15 cellular contexts compared by ENCODE assay signal in the genomic region with DNA sequence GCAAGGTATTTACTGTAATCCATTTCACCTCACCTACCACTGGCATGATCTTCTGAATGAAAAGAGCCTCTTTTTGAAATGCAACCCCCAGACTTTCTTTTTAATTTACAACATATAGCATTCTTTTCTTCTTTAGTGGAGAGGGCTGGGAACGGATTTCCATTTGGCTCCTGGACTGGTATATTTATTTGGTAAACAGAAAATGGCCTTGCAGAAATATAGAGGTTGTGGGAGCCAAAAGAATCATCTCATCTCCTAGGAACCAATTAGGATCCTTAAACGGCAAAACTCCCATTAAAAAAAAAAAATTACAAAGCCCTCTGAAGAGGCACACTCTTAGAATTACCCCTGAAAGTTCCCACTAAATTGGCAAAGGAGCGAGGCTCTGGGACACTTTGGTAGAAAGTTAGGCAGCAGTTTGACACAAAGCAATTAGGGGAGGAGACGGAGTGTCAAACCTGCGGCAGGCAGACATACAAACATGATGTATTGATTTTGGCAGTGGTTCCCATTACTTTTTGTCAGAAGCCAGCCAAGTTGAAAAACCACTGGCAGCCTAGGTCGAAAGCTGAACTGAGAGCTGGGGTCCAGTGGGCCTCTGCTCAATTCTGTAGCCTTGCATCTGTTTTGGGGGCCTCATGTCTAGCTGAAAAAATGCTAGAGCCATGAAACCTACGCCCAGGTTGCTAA.
A peak's percentile ranks its signal among the peaks of the same experiment; 100 is the strongest.
DNase-seq lines count a peak whose midpoint lies in the region; ATAC-seq, FAIRE-seq and TF ChIP-seq lines count a peak whose summit lies in the region.
"Had no signal": no experiment of that assay in that cellular context is flagged by ENCODE, and none has a peak within 500 bp of the region (broad histone marks: within the 10 kb centered on the region; RNA-seq: fewer than 3 reads in every experiment).

No MANE protein-coding gene starts in this region.

- H3K9me2 ChIP-seq in PC-9 (ENCODE audit: insufficient read depth) = no peaks in the 10 kb centered on the region; the same call in 1 of the 2 replicates

- TF ChIP-seq POLR2A in HepG2 (IDR thresholded peaks at IDR 0.05; ENCODE audit: insufficient read depth in 1 of 2, low read depth in 2 of 2, low read length in 2 of 2) (no peak), stomach (IDR thresholded peaks at IDR 0.05) (no peak)

- H3K36me3 Mint-ChIP-seq in natural killer cell = no peaks in the 10 kb centered on the region
- H3K36me3 Mint-ChIP-seq: activated naive CD8-positive, alpha-beta T cell treated with anti-CD3 and anti-CD28 coated beads for 36 hours had no signal

- TF ChIP-seq EP300 in HepG2 (IDR thresholded peaks at IDR 0.05; ENCODE audit: low read depth in 2 of 2, low read length in 2 of 2) (no peak), HepG2 (CRISPR knock-in tag; IDR thresholded peaks at IDR 0.05; ENCODE audit: borderline replicate concordance) (no peak), stomach (IDR thresholded peaks at IDR 0.05) (no peak)

- H3K9me3 ChIP-seq in HUES64 (ENCODE audit: insufficient read depth, low read depth, low read length) (no peaks in the 10 kb centered on the region), PC-9 (ENCODE audit: insufficient read depth, low read depth) (no peaks in the 10 kb centered on the region), HepG2 (ENCODE audit: low read length) (no peaks in the 10 kb centered on the region), stomach (no peaks in the 10 kb centered on the region)
- H3K9me3 ChIP-seq: gastrocnemius medialis had no signal

- H3K4me2 ChIP-seq in PC-9 (peak overlapping the region; percentile 37), HepG2 (ENCODE audit: low read depth, low read length) (0 out of 2 replicates have a peak overlapping the region, but pooled peaks have one; percentile 18)
- H3K4me2 ChIP-seq: BLaER1 treated with 17β-estradiol and CSF1 and Interleukin-3, amounts not matched to agents 10 nM and 100 nM had no signal

- CTCF ChIA-PET in PC-9 (lab: Charles Lee) = no interaction called here
- CTCF ChIA-PET in HepG2 (lab: Yijun Ruan, JAX; ENCODE audit: low intra/inter-chr PET ratio, low total read pairs) = no interaction called here

- no TSS peak for BruUV-seq in PC-9 (replicated peaks; lab: Mats Ljungman, UMichigan)
- BruUV-seq in HepG2 (replicated peaks; lab: Mats Ljungman, UMichigan) = no TSS peak

- H3K4me1 ChIP-seq in HUES64 (ENCODE audit: insufficient read depth, low read length) (peaks cover 42% of the 10 kb centered on the region), PC-9 (replicated peaks; ENCODE audit: insufficient read depth) (peaks cover 18% of the 10 kb centered on the region), HepG2 (ENCODE audit: insufficient read depth, low read length) (peaks cover 14% of the 10 kb centered on the region), stomach (peaks cover 16 to 26% (median 19%) of the 10 kb centered on the region in 4 donors)
- H3K4me1 ChIP-seq: BLaER1 treated with 17β-estradiol and CSF1 and Interleukin-3, amounts not matched to agents 10 nM and 100 nM; gastrocnemius medialis had no signal

- no peaks in the 10 kb centered on the region for H3K27me3 ChIP-seq in HUES64 (ENCODE audit: insufficient read depth, low read length)
- H3K27me3 ChIP-seq in PC-9 (ENCODE audit: insufficient read depth, low read depth) = no peaks in the 10 kb centered on the region
- H3K27me3 ChIP-seq in HepG2 (ENCODE audit: control insufficient read depth in 1 of 2, insufficient read depth in 2 of 2, low read length in 2 of 2) = peaks cover 0 to 7% of the 10 kb centered on the region in 2 experiments; a peak in 2 of 5 replicates
- H3K27me3 ChIP-seq in stomach = no peaks in the 10 kb centered on the region
- H3K27me3 ChIP-seq: BLaER1 treated with 17β-estradiol and CSF1 and Interleukin-3, amounts not matched to agents 10 nM and 100 nM; cardiac muscle cell; gastrocnemius medialis had no signal

- in situ Hi-C loops in HepG2 (cut with HindIII; ENCODE audit: extremely low pct_ligation_motif_present, low pct_unique_long_range_greater_than_20kb) = no loop called here

- no peak for TF ChIP-seq RAD21 in HepG2 (CRISPR knock-in tag; IDR thresholded peaks at IDR 0.05)

- H3K4me3 Mint-ChIP-seq in natural killer cell = no peak overlapping the region
- H3K4me3 Mint-ChIP-seq: activated naive CD8-positive, alpha-beta T cell treated with anti-CD3 and anti-CD28 coated beads for 36 hours had no signal

- FAIRE-seq in HepG2 (lab: Jason Lieb, UNC) = no peak

- DNase-seq in PC-9 = no peak
- DNase-seq in HepG2 (ENCODE audit: low spot score) = peak; percentile 20
- peak; percentile 56 for DNase-seq in stomach
- DNase-seq in T-helper 9 cell = no peak
- no peak for DNase-seq in natural killer cell
- no peak for DNase-seq in GF-D8 (lab: John Stamatoyannopoulos, UW)
- DNase-seq in effector CD8-positive, alpha-beta T cell (lab: John Stamatoyannopoulos, UW) = no peak
- DNase-seq: activated CD4-positive, alpha-beta T cell treated with anti-CD3 and anti-CD28 coated beads for 48 hours; activated naive CD8-positive, alpha-beta T cell treated with anti-CD3 and anti-CD28 coated beads for 36 hours; gastrocnemius medialis; NCI-H774 had no signal

- no peak overlapping the region for H2AFZ ChIP-seq in PC-9
- no peak overlapping the region for H2AFZ ChIP-seq in HepG2 (ENCODE audit: low read length)

- no peaks in the 10 kb centered on the region for H3K9me3 Mint-ChIP-seq in natural killer cell
- H3K9me3 Mint-ChIP-seq: activated naive CD8-positive, alpha-beta T cell treated with anti-CD3 and anti-CD28 coated beads for 36 hours had no signal

- H3K9ac ChIP-seq in HUES64 (ENCODE audit: low read depth, low read length) (no peak overlapping the region), HepG2 (ENCODE audit: insufficient read depth, low read depth, low read length) (no peak overlapping the region)
- H3K9ac ChIP-seq: BLaER1 treated with 17β-estradiol and CSF1 and Interleukin-3, amounts not matched to agents 10 nM and 100 nM had no signal

- no peak for TF ChIP-seq CTCF in PC-9 (conservative IDR thresholded peaks at IDR 0.05)
- TF ChIP-seq CTCF in HepG2 (CRISPR knock-in tag; IDR thresholded peaks at IDR 0.05) = no peak
- TF ChIP-seq CTCF in stomach (IDR thresholded peaks at IDR 0.05) = no peak
- TF ChIP-seq CTCF in natural killer cell (IDR thresholded peaks at IDR 0.05) = no peak

- H3K27ac Mint-ChIP-seq in natural killer cell = no peak overlapping the region
- H3K27ac Mint-ChIP-seq: activated naive CD8-positive, alpha-beta T cell treated with anti-CD3 and anti-CD28 coated beads for 36 hours had no signal

- no peaks in the 10 kb centered on the region for H3K4me1 Mint-ChIP-seq in natural killer cell
- H3K4me1 Mint-ChIP-seq: activated naive CD8-positive, alpha-beta T cell treated with anti-CD3 and anti-CD28 coated beads for 36 hours had no signal

- H3K79me2 ChIP-seq in PC-9 (ENCODE audit: low read depth) (no peaks in the 10 kb centered on the region), HepG2 (ENCODE audit: insufficient read depth, low read length) (no peaks in the 10 kb centered on the region)

- H3K27me3 Mint-ChIP-seq in natural killer cell (ENCODE audit: low read depth in 2 of 2) = peaks cover 10 to 23% of the 10 kb centered on the region in 2 donors

- WGBS in HUES64 = 86% methylated on average over 6 of the region's 7 CpGs
- under 1% methylated on average over 7 of the region's 7 CpGs for whole genome bisulfite sequencing in HepG2 (ENCODE audit: low lambda C conversion rate)
- WGBS in stomach, 5 donors = 21 to 57% (median 27%) methylated on average over 7 of the region's 7 CpGs

- POLR2A ChIA-PET in PC-9 (lab: Charles Lee; ENCODE audit: unreplicated experiment) (no interaction called here), HepG2 (lab: Yijun Ruan, JAX) (no interaction called here)

- H3K27ac ChIP-seq in HUES64 (ENCODE audit: low read depth, low read length) = peak overlapping the region; percentile 58; the same call in 1 of the 2 replicates
- H3K27ac ChIP-seq in PC-9 = no peak overlapping the region
- no peak overlapping the region for H3K27ac ChIP-seq in HepG2 (ENCODE audit: extremely low read length, insufficient read depth, low read length)
- peak overlapping the region; percentile 69 to 89 (median 81) for H3K27ac ChIP-seq in stomach
- H3K27ac ChIP-seq: BLaER1 treated with 17β-estradiol and CSF1 and Interleukin-3, amounts not matched to agents 10 nM and 100 nM; cardiac muscle cell; gastrocnemius medialis had no signal

- H4K20me1 ChIP-seq in PC-9 (ENCODE audit: insufficient read depth) (no peaks in the 10 kb centered on the region), HepG2 (ENCODE audit: insufficient read depth, low read length) (no peaks in the 10 kb centered on the region)
- H4K20me1 ChIP-seq: BLaER1 treated with 17β-estradiol and CSF1 and Interleukin-3, amounts not matched to agents 10 nM and 100 nM had no signal

- H3K4me3 ChIP-seq in HUES64 (ENCODE audit: low read length) (peak overlapping the region; percentile 4), PC-9 (no peak overlapping the region), HepG2 (replicated peaks in 1 of 3; ENCODE audit: insufficient read depth in 1 of 3, low read depth in 2 of 3, low read length in 3 of 3) (no peak overlapping the region), stomach (no peak overlapping the region)
- H3K4me3 ChIP-seq: BLaER1 treated with 17β-estradiol and CSF1 and Interleukin-3, amounts not matched to agents 10 nM and 100 nM; cardiac muscle cell; gastrocnemius medialis had no signal

- H3K36me3 ChIP-seq in HUES64 (ENCODE audit: insufficient read depth, low read length) (no peaks in the 10 kb centered on the region), PC-9 (ENCODE audit: low read depth) (no peaks in the 10 kb centered on the region), HepG2 (replicated peaks in 1 of 2; ENCODE audit: control insufficient read depth in 1 of 2, insufficient read depth in 2 of 2, low read length in 2 of 2) (no peaks in the 10 kb centered on the region), stomach (no peaks in the 10 kb centered on the region)
- H3K36me3 ChIP-seq: BLaER1 treated with 17β-estradiol and CSF1 and Interleukin-3, amounts not matched to agents 10 nM and 100 nM; cardiac muscle cell; gastrocnemius medialis had no signal

- no peaks in the 10 kb centered on the region; the same call in 1 of the 2 replicates for H3F3A ChIP-seq in PC-9 (ENCODE audit: insufficient read depth, low read depth)

- peak; percentile 83 for ATAC-seq in HepG2
- no peak for ATAC-seq in natural killer cell
- ATAC-seq: gastrocnemius medialis, Right ventricle myocardium inferior had no signal

- intact Hi-C loops in PC-9 (cut with micrococcal nuclease; ENCODE audit: unreplicated experiment) = no loop called here
- intact Hi-C loops in HepG2 (cut with micrococcal nuclease; ENCODE audit: unreplicated experiment) = no loop called here
- intact Hi-C loops in stomach (cut with DNase I; ENCODE audit: low total_unique reads) = no loop called here
- intact Hi-C loops in natural killer cell (cut with micrococcal nuclease) = no loop called here

TF ChIP-seq in HepG2, 621 proteins besides CTCF, POLR2A, EP300 and RAD21 (continues in another document):
- TF ChIP-seq ZBTB1 (CRISPR knock-in tag; IDR thresholded peaks at IDR 0.05; ENCODE audit: borderline replicate concordance) = no peak

Comparison
In these comparisons a context has a peak if more than half of its experiments do, and no peak if none do; other contexts are left out.
1. H3K27ac ChIP-seq: peak in HUES64 (single experiment) and stomach (5 of 5); none in PC-9 (single experiment) and HepG2 (single experiment).
2. DNase-seq: peak in HepG2 (single experiment) and stomach (single experiment); none in PC-9 (0 of 2), T-helper 9 cell (single experiment), natural killer cell (single experiment), GF-D8 (single experiment) and effector CD8-positive, alpha-beta T cell (single experiment).